In the genomic region with DNA sequence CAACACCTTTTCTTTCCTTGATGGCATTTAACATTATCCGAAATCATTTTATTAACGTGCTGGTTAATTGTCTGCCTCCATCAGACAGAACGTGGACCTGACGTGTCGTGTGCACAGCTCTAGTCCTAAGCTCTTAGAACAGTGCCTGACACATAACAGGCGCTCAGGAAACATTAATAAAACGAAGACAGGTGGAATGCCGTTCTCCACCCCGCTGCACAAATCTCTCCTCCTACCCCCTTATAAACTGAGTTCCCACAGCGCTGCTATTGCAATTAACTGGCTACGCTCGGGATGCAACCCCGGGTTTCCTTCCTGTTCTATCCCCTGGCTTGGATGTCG, we compare ENCODE assay signal across 8 cellular contexts. TPM values are rescaled to one million over a fixed set of nuclear protein-coding genes. Genes with fewer than 3 reads are reported as not detected.
DNase-seq lines count a peak whose midpoint lies in the region; ATAC-seq and TF ChIP-seq lines count a peak whose summit lies in the region.

No MANE protein-coding gene starts in this region.

- H3K27ac ChIP-seq in AG04450 (ENCODE audit: low read depth, low read length) (peak overlapping the region; percentile 87), Peyer's patch (peak overlapping the region; percentile 83 to 92 (median 88)), ectodermal cell (ENCODE audit: insufficient read depth, low read depth, low read length, poor library complexity, severe bottlenecking) (no peak overlapping the region)

- ATAC-seq in GM18868 (IDR thresholded peaks at IDR 0.05; ENCODE audit: unreplicated experiment): peak; percentile 3
- peak; percentile 5 for ATAC-seq in HG03196 (IDR thresholded peaks at IDR 0.05; ENCODE audit: unreplicated experiment)

- TF ChIP-seq POLR2A in Peyer's patch (IDR thresholded peaks at IDR 0.05): no peak

- POLR2A ChIA-PET in AG04450 (lab: Yijun Ruan, JAX): interaction anchor here (0.7 to 1.5 kb wide), 3 partner anchors 40 to 1146 kb away, joined by 3 read pairs; no protein-coding TSS in a partner anchor

- peaks cover 0 to 27% (median 0%) of the 10 kb centered on the region in 4 donors for H3K4me1 ChIP-seq in Peyer's patch
- H3K4me1 ChIP-seq in ectodermal cell (ENCODE audit: control insufficient read depth, insufficient read depth, low read length): peaks cover 4% of the 10 kb centered on the region

- H3K27me3 ChIP-seq in AG04450 (ENCODE audit: control insufficient read depth, insufficient read depth, low read length) (no peaks in the 10 kb centered on the region), Peyer's patch (no peaks in the 10 kb centered on the region), ectodermal cell (ENCODE audit: control insufficient read depth, insufficient read depth, low read length, poor library complexity, severe bottlenecking) (no peaks in the 10 kb centered on the region)

- TF ChIP-seq CTCF in AG04450 (IDR thresholded peaks at IDR 0.05; ENCODE audit: low read depth, low read length) (no peak), Peyer's patch (IDR thresholded peaks at IDR 0.05) (no peak)

- 0 to 1% methylated on average over 14 of the region's 14 CpGs for WGBS in ectodermal cell, 2 experiments

- H3K9me3 ChIP-seq in AG04450 (ENCODE audit: control insufficient read depth, insufficient read depth, low read length) (no peaks in the 10 kb centered on the region; the same call in 1 of the 2 replicates), Peyer's patch (no peaks in the 10 kb centered on the region), ectodermal cell (ENCODE audit: control insufficient read depth, low read length) (no peaks in the 10 kb centered on the region)

- H3K36me3 ChIP-seq in Peyer's patch: no peaks in the 10 kb centered on the region
- no peaks in the 10 kb centered on the region for H3K36me3 ChIP-seq in ectodermal cell (ENCODE audit: control insufficient read depth, insufficient read depth, low read length)

- peak overlapping the region; percentile 96 for H3K4me3 ChIP-seq in AG04450 (ENCODE audit: low read depth, low read length)
- peak overlapping the region; percentile 76 to 95 (median 84) for H3K4me3 ChIP-seq in Peyer's patch
- H3K4me3 ChIP-seq in ectodermal cell (ENCODE audit: insufficient read depth, low read depth, low read length): peak overlapping the region; percentile 79

- DNase-seq in AG04450 (ENCODE audit: low read depth, low spot score) (no peak), Peyer's patch (no peak), myocyte (ENCODE audit: low read depth) (peak; percentile 44), putamen (ENCODE audit: low spot score) (no peak)
- no peak for DNase-seq in NK-92 treated with Interleukin-12 subunit alpha and Interleukin-12 subunit beta, amount 100 ng/mL, for 24 hours (lab: John Stamatoyannopoulos, UW)

- CTCF ChIA-PET in AG04450 (lab: Charles Lee): interaction anchor here (1.1 to 1.6 kb wide), 3 partner anchors 284 to 338 kb away, joined by 3 to 4 read pairs (median 4); no protein-coding TSS in a partner anchor

RNA-seq across cellular contexts. Expression of a gene that starts 0.5 kb away (rescaled TPM):
- 26.8 and 32.6 TPM in 2 replicates for polyA plus RNA-seq in AG04450 (2011; rRNA removed)
- polyA minus RNA-seq in AG04450 (2011; rRNA and poly(A)+ RNA removed): 14.6 and 19.2 TPM in 2 replicates
- total RNA-seq in Peyer's patch (10 to 100 TPM in 3 of 4 donors, 1 to 10 TPM in 1; 8.6 to 14.9 (median 11.7) TPM), myocyte (32.8 and 34.3 TPM in 2 replicates)
- polyA plus RNA-seq in ectodermal cell (2013, experiment 1 of 4): 37.8 TPM
- 34.0 TPM for polyA plus RNA-seq in ectodermal cell (2013, experiment 2 of 4)
- 26.9 TPM for polyA plus RNA-seq in ectodermal cell (2013, experiment 3 of 4)
- polyA plus RNA-seq in ectodermal cell (2013, experiment 4 of 4): 28.0 TPM
- polyA plus RNA-seq in myocyte (2012): 19.2 TPM

RNA-seq across cellular contexts. Expression of a gene that starts 16.1 kb away (rescaled TPM):
- polyA plus RNA-seq in AG04450 (2011; rRNA removed): not detected in 2 replicates
- polyA minus RNA-seq in AG04450 (2011; rRNA and poly(A)+ RNA removed): not detected in 2 replicates
- not detected for total RNA-seq in Peyer's patch
- 0.81 TPM for polyA plus RNA-seq in ectodermal cell (2013, experiment 1 of 4)
- 0.57 TPM for polyA plus RNA-seq in ectodermal cell (2013, experiment 2 of 4)
- 0.64 TPM for polyA plus RNA-seq in ectodermal cell (2013, experiment 3 of 4)
- 0.53 TPM for polyA plus RNA-seq in ectodermal cell (2013, experiment 4 of 4)
- not detected in 2 replicates for total RNA-seq in myocyte
- not detected for polyA plus RNA-seq in myocyte (2012)
